Comparison of ENCODE assay signal across 8 cellular contexts in the genomic region with DNA sequence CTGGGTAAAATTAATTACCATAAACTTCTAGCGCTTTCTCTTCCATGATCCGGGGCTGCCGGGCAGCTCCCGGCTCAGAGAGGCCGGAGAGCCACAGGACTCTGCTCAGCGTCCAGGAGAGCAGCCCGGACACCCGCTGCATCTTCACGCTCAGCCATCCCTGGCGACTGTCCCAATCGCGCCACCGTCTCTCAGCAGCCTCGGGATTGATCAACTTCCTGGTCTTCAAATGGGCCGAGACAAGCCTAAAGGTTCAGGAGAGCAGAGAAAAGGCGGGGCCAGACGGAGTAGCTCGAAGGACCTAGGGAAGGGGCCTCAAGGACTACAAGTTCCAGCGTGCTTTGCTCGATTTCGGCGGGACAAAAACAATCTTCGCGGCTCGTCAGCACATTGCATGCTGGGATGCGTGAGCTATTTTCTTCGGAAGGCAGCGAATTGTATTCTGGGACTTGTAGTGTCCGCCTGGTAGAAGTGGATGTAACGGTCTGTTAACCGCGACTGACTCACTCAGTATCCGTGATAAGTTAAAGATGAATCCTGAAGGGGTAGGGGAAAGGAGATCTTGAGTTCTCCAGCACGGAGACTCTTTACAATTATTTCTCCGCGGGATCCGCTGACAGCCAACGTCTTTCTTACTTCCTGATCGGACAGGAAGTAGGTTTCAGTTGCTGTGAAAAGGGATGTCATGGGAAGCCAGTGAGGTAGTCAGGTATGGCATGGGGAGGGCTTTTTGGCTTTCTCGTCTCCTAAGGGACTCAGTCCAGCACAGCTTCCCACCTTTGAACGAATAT. TPM values are rescaled to one million over a fixed set of nuclear protein-coding genes. Genes with fewer than 3 reads are reported as not detected.
DNase-seq lines count a peak whose midpoint lies in the region; ATAC-seq and TF ChIP-seq lines count a peak whose summit lies in the region.

A gene with protein sequence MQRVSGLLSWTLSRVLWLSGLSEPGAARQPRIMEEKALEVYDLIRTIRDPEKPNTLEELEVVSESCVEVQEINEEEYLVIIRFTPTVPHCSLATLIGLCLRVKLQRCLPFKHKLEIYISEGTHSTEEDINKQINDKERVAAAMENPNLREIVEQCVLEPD (minus strand): TSS at position 212 of the 791 bp plus-strand sequence. CDS start 70 bp downstream, at position 142.

- TF ChIP-seq POLR2A in GM15510 (IDR thresholded peaks at IDR 0.05; ENCODE audit: borderline replicate concordance, extremely low read depth, insufficient read length): peak; percentile 71

- peak within 1 kb of the TSS; percentile 93 for H3K27ac ChIP-seq in angular gyrus (ENCODE audit: low read depth, low read length)
- peak within 1 kb of the TSS; percentile 93 for H3K27ac ChIP-seq in left ventricle myocardium inferior (replicated peaks)

- H3K4me1 Mint-ChIP-seq in T-helper 1 cell treated with Interleukin-12 subunit alpha and Interleukin-12 subunit beta and Interleukin-4 antibody, amounts not matched to agents 30 μg/mL and 1 μg/mL, for 36 hours (ENCODE audit: low read depth): peaks cover 53% of the 10 kb centered on the region
- peaks cover 39% of the 10 kb centered on the region for H3K4me1 Mint-ChIP-seq in progenitor cell of endocrine pancreas (ENCODE audit: low read depth)

- H3K27me3 ChIP-seq in left ventricle myocardium inferior (ENCODE audit: low read depth): no peaks in the 10 kb centered on the region

- H3K36me3 Mint-ChIP-seq in T-helper 1 cell treated with Interleukin-12 subunit alpha and Interleukin-12 subunit beta and Interleukin-4 antibody, amounts not matched to agents 30 μg/mL and 1 μg/mL, for 36 hours (ENCODE audit: low read depth): peaks cover 22% of the 10 kb centered on the region
- peaks cover 6% of the 10 kb centered on the region for H3K36me3 Mint-ChIP-seq in progenitor cell of endocrine pancreas (ENCODE audit: insufficient read depth)

- intact Hi-C loops in left ventricle myocardium inferior (cut with micrococcal nuclease): no loop called here

- ATAC-seq in HG02884 (IDR thresholded peaks at IDR 0.05; ENCODE audit: unreplicated experiment): peak; percentile 48

- no peaks in the 10 kb centered on the region for H3K9me3 ChIP-seq in left ventricle myocardium inferior (replicated peaks)

- H3K4me1 ChIP-seq in left ventricle myocardium inferior: peaks cover 95% of the 10 kb centered on the region

- H3K4me3 Mint-ChIP-seq in T-helper 1 cell treated with Interleukin-12 subunit alpha and Interleukin-12 subunit beta and Interleukin-4 antibody, amounts not matched to agents 30 μg/mL and 1 μg/mL, for 36 hours: peak within 1 kb of the TSS; percentile 95
- peak within 1 kb of the TSS; percentile 96 for H3K4me3 Mint-ChIP-seq in progenitor cell of endocrine pancreas (ENCODE audit: low read depth)

- H3K9me3 Mint-ChIP-seq in T-helper 1 cell treated with Interleukin-12 subunit alpha and Interleukin-12 subunit beta and Interleukin-4 antibody, amounts not matched to agents 30 μg/mL and 1 μg/mL, for 36 hours: no peaks in the 10 kb centered on the region
- no peaks in the 10 kb centered on the region for H3K9me3 Mint-ChIP-seq in progenitor cell of endocrine pancreas (ENCODE audit: low read depth)

- TF ChIP-seq CTCF in left ventricle myocardium inferior (IDR thresholded peaks at IDR 0.05; ENCODE audit: borderline replicate concordance) (no peak), progenitor cell of endocrine pancreas (IDR thresholded peaks at IDR 0.05; ENCODE audit: unreplicated experiment) (no peak)

- peaks cover 3% of the 10 kb centered on the region for H3K36me3 ChIP-seq in left ventricle myocardium inferior

- DNase-seq in NCI-H1694 (lab: John Stamatoyannopoulos, UW) (peak; percentile 96), left ventricle myocardium inferior (peak; percentile 92), progenitor cell of endocrine pancreas (ENCODE audit: low spot score, unreplicated experiment) (peak; percentile 70), ureter (ENCODE audit: low spot score) (peak; percentile 97)

- peak within 1 kb of the TSS; percentile 99 for H3K27ac Mint-ChIP-seq in T-helper 1 cell treated with Interleukin-12 subunit alpha and Interleukin-12 subunit beta and Interleukin-4 antibody, amounts not matched to agents 30 μg/mL and 1 μg/mL, for 36 hours
- peak within 1 kb of the TSS; percentile 98 for H3K27ac Mint-ChIP-seq in progenitor cell of endocrine pancreas

- H3K27me3 Mint-ChIP-seq in T-helper 1 cell treated with Interleukin-12 subunit alpha and Interleukin-12 subunit beta and Interleukin-4 antibody, amounts not matched to agents 30 μg/mL and 1 μg/mL, for 36 hours (ENCODE audit: low read depth): no peaks in the 10 kb centered on the region
- H3K27me3 Mint-ChIP-seq in progenitor cell of endocrine pancreas: no peaks in the 10 kb centered on the region

- peak within 1 kb of the TSS; percentile 78 for H3K4me3 ChIP-seq in left ventricle myocardium inferior

RNA-seq across cellular contexts. Expression of the gene that starts here (rescaled TPM):
- total RNA-seq in left ventricle myocardium inferior: 71.0 TPM
- 52.6 and 54.4 TPM in 2 replicates for total RNA-seq in progenitor cell of endocrine pancreas
- total RNA-seq in ureter: 35.5 TPM

Comparison
In these comparisons a context has a peak if more than half of its experiments do, and no peak if none do; other contexts are left out.
1. Peak in every context shown above with its lines: DNase-seq, ATAC-seq, H3K4me3 ChIP-seq and H3K27ac ChIP-seq.